In genomic region chrX:14936561-14936960, GRCh38 we compare ENCODE assay signal across 9 cellular contexts.
A peak's percentile ranks its signal among the peaks of the same experiment; 100 is the strongest.
DNase-seq lines count a peak whose midpoint lies in the region; ATAC-seq and TF ChIP-seq lines count a peak whose summit lies in the region.
"Had no signal": no experiment of that assay in that cellular context is flagged by ENCODE, and none has a peak within 500 bp of the region (broad histone marks: within the 10 kb centered on the region; RNA-seq: fewer than 3 reads in every experiment).

No MANE protein-coding gene starts in this region.

- peak; percentile 17 for DNase-seq in Caki2 (ENCODE audit: low read depth)
- DNase-seq in HK-2 (ENCODE audit: unreplicated experiment): peak; percentile 27
- DNase-seq in adipocyte (ENCODE audit: low read depth): peak; percentile 68
- peak; percentile 35 for DNase-seq in lower lobe of right lung
- no peak for DNase-seq in psoas muscle
- DNase-seq in D341Med (ENCODE audit: low spot score): no peak
- DNase-seq in coronary artery (ENCODE audit: low spot score): no peak
- no peak for DNase-seq in middle frontal gyrus (ENCODE audit: extremely low spot score, low spot score)
- DNase-seq: activated T-cell treated with anti-CD3 and anti-CD28 coated beads, Interleukin-2, amount 50 U/mL, for 48 hours had no signal

- in situ Hi-C loops in Caki2 (cut with HindIII; ENCODE audit: low pct_unique_long_range_greater_than_20kb, low sequenced_read_pairs): no loop called here

- H3K9ac ChIP-seq in adipocyte (ENCODE audit: low read length): peak overlapping the region; percentile 18

- H3K9me3 ChIP-seq in adipocyte (ENCODE audit: control insufficient read depth, low read length) (no peaks in the 10 kb centered on the region), lower lobe of right lung (no peaks in the 10 kb centered on the region), psoas muscle (no peaks in the 10 kb centered on the region)

- no peaks in the 10 kb centered on the region for H3K36me3 ChIP-seq in adipocyte (ENCODE audit: control insufficient read depth, insufficient read depth, low read length, severe bottlenecking)
- H3K36me3 ChIP-seq in lower lobe of right lung: no peaks in the 10 kb centered on the region
- no peaks in the 10 kb centered on the region for H3K36me3 ChIP-seq in psoas muscle (ENCODE audit: insufficient read depth in 1 of 2, low read depth in 1 of 2)

- H3K27ac ChIP-seq in lower lobe of right lung: no peak overlapping the region
- H3K27ac ChIP-seq in psoas muscle: no peak overlapping the region
- H3K27ac ChIP-seq in coronary artery: no peak overlapping the region

- TF ChIP-seq CTCF in lower lobe of right lung (IDR thresholded peaks at IDR 0.05) (no peak), psoas muscle (IDR thresholded peaks at IDR 0.05) (no peak), coronary artery (IDR thresholded peaks at IDR 0.05) (no peak)

- intact Hi-C loops in lower lobe of right lung (cut with DNase I) (no loop called here), psoas muscle (cut with DNase I) (no loop called here)

- H3K4me3 ChIP-seq in adipocyte (ENCODE audit: low read length) (no peak overlapping the region), lower lobe of right lung (no peak overlapping the region), psoas muscle (no peak overlapping the region), coronary artery (no peak overlapping the region)

- peaks cover 2% of the 10 kb centered on the region for H3K27me3 ChIP-seq in adipocyte (replicated peaks; ENCODE audit: control insufficient read depth, insufficient read depth, low read length)
- H3K27me3 ChIP-seq in lower lobe of right lung (ENCODE audit: low read depth): no peaks in the 10 kb centered on the region
- peaks cover 0 to 3% (median 0%) of the 10 kb centered on the region in 3 donors for H3K27me3 ChIP-seq in psoas muscle (ENCODE audit: insufficient read depth in 3 of 3, low read length in 2 of 3)

- WGBS in psoas muscle, 3 donors: 68 to 73% (median 69%) methylated on average over 5 of the region's 5 CpGs

- ATAC-seq in lower lobe of right lung (peak in 1 of 2 donors; percentile 33), psoas muscle (no peak)

- peaks cover 8% of the 10 kb centered on the region for H3K4me1 ChIP-seq in adipocyte (ENCODE audit: control insufficient read depth, insufficient read depth, low read length)
- H3K4me1 ChIP-seq in lower lobe of right lung: no peaks in the 10 kb centered on the region
- no peaks in the 10 kb centered on the region for H3K4me1 ChIP-seq in psoas muscle

Comparison
In these comparisons a context has a peak if more than half of its experiments do, and no peak if none do; other contexts are left out.
1. DNase-seq: peak in Caki2 (single experiment), HK-2 (single experiment), adipocyte (single experiment) and lower lobe of right lung (single experiment); none in psoas muscle (0 of 2), D341Med (single experiment), coronary artery (single experiment) and middle frontal gyrus (single experiment).